ENCODE assay signal across 13 cellular contexts in the genomic region with DNA sequence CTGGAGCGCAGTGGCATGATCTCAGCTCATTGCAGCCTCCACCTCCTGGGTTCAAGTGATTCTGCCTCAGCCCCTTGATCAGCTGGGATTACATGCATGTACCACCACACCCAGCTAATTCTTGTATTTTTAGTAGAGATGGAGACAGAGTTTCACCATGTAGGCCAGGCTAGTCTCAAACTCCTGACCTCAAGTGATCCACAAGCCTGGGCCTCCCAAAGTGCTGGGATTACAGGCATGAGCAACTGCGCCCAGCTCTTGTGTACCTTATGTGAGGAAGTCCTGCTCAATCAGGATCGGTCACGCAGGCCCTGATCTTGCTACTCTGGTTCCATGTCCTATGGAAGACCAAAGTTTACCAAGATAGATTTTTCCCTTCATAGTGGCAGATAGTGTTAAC. TPM values are rescaled to one million over a fixed set of nuclear protein-coding genes. Genes with fewer than 3 reads are reported as not detected.
A peak's percentile ranks its signal among the peaks of the same experiment; 100 is the strongest.
DNase-seq lines count a peak whose midpoint lies in the region; ATAC-seq, FAIRE-seq and TF ChIP-seq lines count a peak whose summit lies in the region.
"Not testable (repeated sequence)": the region's sequence is repeated elsewhere in the genome, so short reads cannot be mapped to it uniquely, and the experiment has no call there.
"Had no signal": no experiment of that assay in that cellular context is flagged by ENCODE, and none has a peak within 500 bp of the region (broad histone marks: within the 10 kb centered on the region; RNA-seq: fewer than 3 reads in every experiment).

No MANE protein-coding gene starts in this region.

- H3K9me3 Mint-ChIP-seq in IgD-negative memory B cell; activated CD4-positive, alpha-beta T cell treated with anti-CD3 and anti-CD28 coated beads, Interleukin-2, amount 10 ng/mL, durations not matched to agents 7 days and 5 days; activated naive CD4-positive, alpha-beta T cell treated with anti-CD3 and anti-CD28 coated beads for 36 hours; naive thymus-derived CD4-positive, alpha-beta T cell; progenitor cell of endocrine pancreas (ENCODE audit: low read depth): not testable (repeated sequence)

- H3K4me1 ChIP-seq in DND-41 (ENCODE audit: insufficient read depth, low read length) (peaks cover 49% of the 10 kb centered on the region), K562 (replicated peaks in 1 of 2; ENCODE audit: control insufficient read depth in 2 of 2, insufficient read depth in 2 of 2, low read length in 2 of 2) (peaks cover 5 to 14% of the 10 kb centered on the region in 2 experiments)
- H3K4me1 ChIP-seq in naive thymus-derived CD4-positive, alpha-beta T cell (ENCODE audit: control insufficient read depth in 2 of 2, insufficient read depth in 2 of 2, low read length in 2 of 2) = not testable (repeated sequence)

- H3K79me2 ChIP-seq in DND-41 (ENCODE audit: insufficient read depth, low read length) (peaks cover 33% of the 10 kb centered on the region), K562 (ENCODE audit: control insufficient read depth, insufficient read depth, low read length) (peaks cover 16% of the 10 kb centered on the region)

- peaks cover 4 to 20% (median 11%) of the 10 kb centered on the region in 3 donors for H3K4me1 Mint-ChIP-seq in IgD-negative memory B cell
- H3K4me1 Mint-ChIP-seq in activated CD4-positive, alpha-beta T cell treated with anti-CD3 and anti-CD28 coated beads, Interleukin-2, amount 10 ng/mL, durations not matched to agents 7 days and 5 days = peaks cover 28% of the 10 kb centered on the region
- H3K4me1 Mint-ChIP-seq in activated naive CD4-positive, alpha-beta T cell treated with anti-CD3 and anti-CD28 coated beads for 36 hours (ENCODE audit: low read depth) = peaks cover 48% of the 10 kb centered on the region
- peaks cover 0 to 33% (median 26%) of the 10 kb centered on the region in 7 donors for H3K4me1 Mint-ChIP-seq in naive thymus-derived CD4-positive, alpha-beta T cell
- H3K4me1 Mint-ChIP-seq in progenitor cell of endocrine pancreas (ENCODE audit: low read depth) = not testable (repeated sequence)

- H2AFZ ChIP-seq in DND-41 (ENCODE audit: low read depth, low read length); K562 (ENCODE audit: low read depth, low read length): not testable (repeated sequence)

- peaks cover 11% of the 10 kb centered on the region; the same call in 1 of the 2 replicates for H4K20me1 ChIP-seq in DND-41 (ENCODE audit: insufficient read depth, low read length)
- not testable (repeated sequence) for H4K20me1 ChIP-seq in K562 (replicated peaks; ENCODE audit: control insufficient read depth, insufficient read depth, low read length)

- H3K27me3 ChIP-seq in DND-41 (ENCODE audit: insufficient read depth, low read length, poor library complexity); K562 (ENCODE audit: control insufficient read depth in 2 of 2, insufficient read depth in 2 of 2, low read length in 2 of 2); naive thymus-derived CD4-positive, alpha-beta T cell (ENCODE audit: control insufficient read depth in 2 of 2, insufficient read depth in 2 of 2, low read length in 2 of 2): not testable (repeated sequence)

- not testable (repeated sequence) for H3K9me1 ChIP-seq in K562 (ENCODE audit: control insufficient read depth, insufficient read depth, low read length)

- not testable (repeated sequence) for H3K9me3 ChIP-seq in DND-41 (ENCODE audit: insufficient read depth, low read length, severe bottlenecking); K562 (replicated peaks; ENCODE audit: control insufficient read depth, insufficient read depth, low read depth, low read length); naive thymus-derived CD4-positive, alpha-beta T cell (ENCODE audit: control insufficient read depth in 2 of 3, low read length in 3 of 3)

- H3K27me3 Mint-ChIP-seq in IgD-negative memory B cell; activated CD4-positive, alpha-beta T cell treated with anti-CD3 and anti-CD28 coated beads, Interleukin-2, amount 10 ng/mL, durations not matched to agents 7 days and 5 days; activated naive CD4-positive, alpha-beta T cell treated with anti-CD3 and anti-CD28 coated beads for 36 hours (ENCODE audit: low read depth); naive thymus-derived CD4-positive, alpha-beta T cell; progenitor cell of endocrine pancreas: not testable (repeated sequence)

- H3K27ac ChIP-seq in DND-41 (ENCODE audit: low read length); K562 (ENCODE audit: extremely low read depth, low read depth, low read length); naive thymus-derived CD4-positive, alpha-beta T cell (ENCODE audit: low read depth, low read length): not testable (repeated sequence)

- TF ChIP-seq RAD21 in K562 (CRISPR knock-in tag; conservative IDR thresholded peaks at IDR 0.05 in 1 of 2, IDR thresholded peaks at IDR 0.05 in 1 of 2) = not testable (repeated sequence)

- H3K36me3 ChIP-seq in DND-41 (ENCODE audit: insufficient read depth, low read length) (peaks cover 47% of the 10 kb centered on the region), K562 (ENCODE audit: control insufficient read depth, insufficient read depth, low read length) (peaks cover 58% of the 10 kb centered on the region)
- H3K36me3 ChIP-seq in naive thymus-derived CD4-positive, alpha-beta T cell (ENCODE audit: control insufficient read depth in 2 of 3, insufficient read depth in 3 of 3, low read length in 3 of 3) = peaks cover 22 to 36% (median 23%) of the 10 kb centered on the region in 3 experiments

- TF ChIP-seq CTCF in DND-41 (IDR thresholded peaks at IDR 0.05; ENCODE audit: borderline replicate concordance, extremely low read depth, low read length, poor library complexity, severe bottlenecking); K562 (IDR thresholded peaks at IDR 0.05 in 2 of 3, conservative IDR thresholded peaks at IDR 0.05 in 1 of 3; ENCODE audit: insufficient read depth in 2 of 3, low read depth in 1 of 3, low read length in 3 of 3); progenitor cell of endocrine pancreas (IDR thresholded peaks at IDR 0.05; ENCODE audit: unreplicated experiment): not testable (repeated sequence)

- ATAC-seq in DND-41 (ENCODE audit: insufficient read depth, low read depth); naive thymus-derived CD4-positive, alpha-beta T cell: not testable (repeated sequence)
- peak; percentile 5; the same call in 2 of the 3 replicates for ATAC-seq in K562

- intact Hi-C loops in activated naive CD4-positive, alpha-beta T cell treated with anti-CD3 and anti-CD28 coated beads for 36 hours (cut with micrococcal nuclease); K562 (cut with micrococcal nuclease); naive thymus-derived CD4-positive, alpha-beta T cell (cut with micrococcal nuclease): not testable (repeated sequence)

- POLR2A ChIA-PET in activated CD4-positive, alpha-beta T cell treated with anti-CD3 and anti-CD28 coated beads, Interleukin-2, amount 10 ng/mL, durations not matched to agents 7 days and 5 days (lab: Charles Lee) = interaction anchor here (1.1 kb wide), 1 partner anchor 9 kb away, joined by 4 read pairs; a partner anchor contains a TSS
- POLR2A ChIA-PET in K562 (lab: Yijun Ruan, JAX) = interaction anchor here (0.7 to 1.1 kb wide), 3 partner anchors 9 to 143 kb away, joined by 3 read pairs; a partner anchor contains a TSS
- POLR2A ChIA-PET in naive thymus-derived CD4-positive, alpha-beta T cell (lab: Charles Lee) = interaction anchor here (0.7 to 0.9 kb wide), 3 partner anchors 10 to 237 kb away, joined by 3 to 4 read pairs (median 3); no protein-coding TSS in a partner anchor

- BruUV-seq in K562 (replicated peaks; lab: Mats Ljungman, UMichigan) = not testable (repeated sequence)

- WGBS in K562 (ENCODE audit: insufficient coverage, low coverage, missing lambda C conversion rate) = 100% methylated on average over 4 of the region's 4 CpGs

- peak overlapping the region in 2 of 3 donors; percentile 59 to 63 for H3K27ac Mint-ChIP-seq in IgD-negative memory B cell
- peak overlapping the region; percentile 50 for H3K27ac Mint-ChIP-seq in activated CD4-positive, alpha-beta T cell treated with anti-CD3 and anti-CD28 coated beads, Interleukin-2, amount 10 ng/mL, durations not matched to agents 7 days and 5 days
- H3K27ac Mint-ChIP-seq in activated naive CD4-positive, alpha-beta T cell treated with anti-CD3 and anti-CD28 coated beads for 36 hours = peak overlapping the region; percentile 53
- H3K27ac Mint-ChIP-seq in naive thymus-derived CD4-positive, alpha-beta T cell = peak overlapping the region in 5 of 9 donors; percentile 22 to 98 (median 32)
- H3K27ac Mint-ChIP-seq in progenitor cell of endocrine pancreas = peak overlapping the region; percentile 86

- H3K9ac ChIP-seq in DND-41 (ENCODE audit: low read depth, low read length); K562 (ENCODE audit: insufficient read depth in 1 of 2, low read depth in 2 of 2, low read length in 2 of 2): not testable (repeated sequence)

- CTCF ChIA-PET in activated CD4-positive, alpha-beta T cell treated with anti-CD3 and anti-CD28 coated beads, Interleukin-2, amount 10 ng/mL, durations not matched to agents 7 days and 5 days (lab: Charles Lee); activated naive CD4-positive, alpha-beta T cell treated with anti-CD3 and anti-CD28 coated beads for 36 hours (lab: Charles Lee); K562 (lab: Yijun Ruan, JAX; ENCODE audit: low intra/inter-chr PET ratio); naive thymus-derived CD4-positive, alpha-beta T cell (lab: Charles Lee): not testable (repeated sequence)

- in situ Hi-C loops in K562 (cut with MboI) = not testable (repeated sequence)

- not testable (repeated sequence) for FAIRE-seq in K562 (lab: Jason Lieb, UNC)

- H3K4me3 ChIP-seq in DND-41 (ENCODE audit: low read depth in 1 of 2, low read length in 2 of 2); K562; naive thymus-derived CD4-positive, alpha-beta T cell (ENCODE audit: low read length): not testable (repeated sequence)

- H3K36me3 Mint-ChIP-seq in IgD-negative memory B cell = not testable (repeated sequence)
- peaks cover 35% of the 10 kb centered on the region for H3K36me3 Mint-ChIP-seq in activated CD4-positive, alpha-beta T cell treated with anti-CD3 and anti-CD28 coated beads, Interleukin-2, amount 10 ng/mL, durations not matched to agents 7 days and 5 days (ENCODE audit: low read depth)
- H3K36me3 Mint-ChIP-seq in activated naive CD4-positive, alpha-beta T cell treated with anti-CD3 and anti-CD28 coated beads for 36 hours (ENCODE audit: low read depth) = peaks cover 43% of the 10 kb centered on the region
- peaks cover 6 to 25% (median 20%) of the 10 kb centered on the region in 5 donors for H3K36me3 Mint-ChIP-seq in naive thymus-derived CD4-positive, alpha-beta T cell
- H3K36me3 Mint-ChIP-seq in progenitor cell of endocrine pancreas (ENCODE audit: insufficient read depth) = peaks cover 17% of the 10 kb centered on the region

- H3K4me2 ChIP-seq in DND-41 (ENCODE audit: insufficient read depth, low read length) = peak overlapping the region; percentile 39; the same call in 1 of the 2 replicates
- not testable (repeated sequence) for H3K4me2 ChIP-seq in K562 (ENCODE audit: insufficient read depth, low read length)

- DNase-seq in DND-41; activated CD4-positive, alpha-beta T cell treated with anti-CD3 and anti-CD28 coated beads, Interleukin-2, amount 10 ng/mL, durations not matched to agents 7 days and 5 days; activated naive CD4-positive, alpha-beta T cell treated with anti-CD3 and anti-CD28 coated beads for 36 hours; K562 (ENCODE audit: extremely low read depth in 1 of 4, low spot score in 3 of 4); naive thymus-derived CD4-positive, alpha-beta T cell; progenitor cell of endocrine pancreas (ENCODE audit: low spot score, unreplicated experiment): not testable (repeated sequence)

- peak overlapping the region in 1 of 4 donors; percentile 99 for H3K4me3 Mint-ChIP-seq in IgD-negative memory B cell
- H3K4me3 Mint-ChIP-seq in activated CD4-positive, alpha-beta T cell treated with anti-CD3 and anti-CD28 coated beads, Interleukin-2, amount 10 ng/mL, durations not matched to agents 7 days and 5 days; activated naive CD4-positive, alpha-beta T cell treated with anti-CD3 and anti-CD28 coated beads for 36 hours; progenitor cell of endocrine pancreas (ENCODE audit: low read depth): not testable (repeated sequence)
- peak overlapping the region in 1 of 10 donors; percentile 7 for H3K4me3 Mint-ChIP-seq in naive thymus-derived CD4-positive, alpha-beta T cell

- not testable (repeated sequence) for TF ChIP-seq EP300 in K562 (IDR thresholded peaks at IDR 0.05; ENCODE audit: low read length)

- peak; percentile 66 for TF ChIP-seq POLR2A in K562 (conservative IDR thresholded peaks at IDR 0.05)

RNA-seq across cellular contexts. Expression of a gene that starts 8.8 kb away (rescaled TPM):
- 72.3 TPM for polyA plus RNA-seq in IgD-negative memory B cell
- 10 to 100 TPM; 68.7 to 74.0 TPM for total RNA-seq in activated CD4-positive, alpha-beta T cell treated with anti-CD3 and anti-CD28 coated beads, Interleukin-2, amount 10 ng/mL, durations not matched to agents 7 days and 5 days
- total RNA-seq in activated naive CD4-positive, alpha-beta T cell treated with anti-CD3 and anti-CD28 coated beads for 36 hours = 100 to 1,000 TPM in 1 of 2 experiments, 10 to 100 TPM in 1; 99.0 to 101 TPM
- total RNA-seq in K562 (2011; cell fraction: chromatin; rRNA removed; ENCODE audit: low replicate concordance) = 235 and 251 TPM in 2 replicates
- 149 and 170 TPM in 2 replicates for total RNA-seq in K562 (2011; cell fraction: nucleolus; rRNA removed)
- total RNA-seq in K562 (2011; cell fraction: nucleoplasm; rRNA removed) = 209 and 275 TPM in 2 replicates
- total RNA-seq in K562 (2014; rRNA removed) = 129 and 147 TPM in 2 replicates
- total RNA-seq in K562 (2014; rRNA removed; fragmentation: Illumina TruSeq; extraction: Trizol) = 259 and 281 TPM in 2 replicates
- total RNA-seq in K562 (2015; rRNA removed; fragmentation: Illumina TruSeq; extraction: Trizol) = 211 and 222 TPM in 2 replicates
- 146 and 150 TPM in 2 replicates for total RNA-seq in K562 (2021)
- 104 and 152 TPM in 2 replicates for polyA plus RNA-seq in K562 (2011; rRNA removed)
- 92.1 and 114 TPM in 2 replicates for polyA plus RNA-seq in K562 (2011; cell fraction: cytosol; rRNA removed)
- 40.3 and 46.9 TPM in 2 replicates for polyA plus RNA-seq in K562 (2011; cell fraction: nucleus; rRNA removed)
- 124 and 126 TPM in 2 replicates for polyA plus RNA-seq in K562 (2012)
- polyA plus RNA-seq in K562 (2014; fragmentation: Illumina TruSeq; extraction: Trizol) = 216 and 255 TPM in 2 replicates
- 100 to 1,000 TPM; 164 to 176 TPM for polyA plus RNA-seq in K562 (2014; fragmentation: Nextera tagmentation; extraction: Ambion mirVana)
- polyA plus RNA-seq in K562 (2014; rRNA removed) = 135 and 153 TPM in 2 replicates
- 137 and 140 TPM in 2 replicates for polyA minus RNA-seq in K562 (2011; rRNA and poly(A)+ RNA removed)
- 62.1 and 66.6 TPM in 2 replicates for polyA minus RNA-seq in K562 (2011; cell fraction: cytosol; rRNA and poly(A)+ RNA removed)
- 46.2 and 76.3 TPM in 2 replicates for polyA minus RNA-seq in K562 (2011; cell fraction: nucleus; rRNA and poly(A)+ RNA removed)
- 10 to 100 TPM; 65.6 to 91.7 (median 78.1) TPM for total RNA-seq in naive thymus-derived CD4-positive, alpha-beta T cell
- 10 to 100 TPM; 71.4 to 90.7 TPM for polyA plus RNA-seq in naive thymus-derived CD4-positive, alpha-beta T cell
- total RNA-seq in progenitor cell of endocrine pancreas = 82.8 and 88.9 TPM in 2 replicates

RNA-seq across cellular contexts. Expression of a gene that starts 27.7 kb away (rescaled TPM):
- polyA plus RNA-seq in IgD-negative memory B cell (1.0 TPM), K562 (2011; rRNA removed) (0.22 TPM in 1 of 2 replicates, not detected in the other), K562 (2014; fragmentation: Illumina TruSeq; extraction: Trizol) (not detected in 2 replicates), K562 (2014; fragmentation: Nextera tagmentation; extraction: Ambion mirVana) (not detected), K562 (2014; rRNA removed) (0.21 TPM in 1 of 2 replicates, not detected in the other)
- total RNA-seq in activated CD4-positive, alpha-beta T cell treated with anti-CD3 and anti-CD28 coated beads, Interleukin-2, amount 10 ng/mL, durations not matched to agents 7 days and 5 days = not detected
- not detected for total RNA-seq in activated naive CD4-positive, alpha-beta T cell treated with anti-CD3 and anti-CD28 coated beads for 36 hours
- total RNA-seq in K562 (2011; cell fraction: chromatin; rRNA removed; ENCODE audit: low replicate concordance) = not detected in 2 replicates
- not detected in 2 replicates for total RNA-seq in K562 (2011; cell fraction: nucleolus; rRNA removed)
- not detected in 2 replicates for total RNA-seq in K562 (2011; cell fraction: nucleoplasm; rRNA removed)
- total RNA-seq in K562 (2014; rRNA removed) (not detected in 2 replicates), K562 (2014; rRNA removed; fragmentation: Illumina TruSeq; extraction: Trizol) (not detected in 2 replicates), K562 (2015; rRNA removed; fragmentation: Illumina TruSeq; extraction: Trizol) (not detected in 2 replicates), K562 (2021) (not detected in 2 replicates), progenitor cell of endocrine pancreas (not detected in 2 replicates)
- 0.09 TPM in 1 of 2 replicates, not detected in the other for polyA plus RNA-seq in K562 (2011; cell fraction: cytosol; rRNA removed)
- 0.17 and 0.38 TPM in 2 replicates for polyA plus RNA-seq in K562 (2011; cell fraction: nucleus; rRNA removed)
- polyA plus RNA-seq in K562 (2012) = 0.14 TPM in 1 of 2 replicates, not detected in the other
- not detected in 2 replicates for polyA minus RNA-seq in K562 (2011; rRNA and poly(A)+ RNA removed)
- polyA minus RNA-seq in K562 (2011; cell fraction: cytosol; rRNA and poly(A)+ RNA removed) = not detected in 2 replicates
- polyA minus RNA-seq in K562 (2011; cell fraction: nucleus; rRNA and poly(A)+ RNA removed) = not detected in 2 replicates
- under 1 TPM in 2 of 5 experiments, not detected in 3; 0.56 to 0.93 TPM for total RNA-seq in naive thymus-derived CD4-positive, alpha-beta T cell
- not detected for polyA plus RNA-seq in naive thymus-derived CD4-positive, alpha-beta T cell
- total RNA-seq: A172, H9, PC-3, Right ventricle myocardium superior, SJSA1 had no signal
- polyA plus RNA-seq: CD4-positive, CD25-positive, alpha-beta regulatory T cell had no signal

RNA-seq across cellular contexts. Expression of a gene that starts 41.1 kb away (rescaled TPM):
- polyA plus RNA-seq in IgD-negative memory B cell = 272 TPM
- 10 to 100 TPM; 69.7 to 75.0 TPM for total RNA-seq in activated CD4-positive, alpha-beta T cell treated with anti-CD3 and anti-CD28 coated beads, Interleukin-2, amount 10 ng/mL, durations not matched to agents 7 days and 5 days
- 10 to 100 TPM; 37.6 to 41.0 TPM for total RNA-seq in activated naive CD4-positive, alpha-beta T cell treated with anti-CD3 and anti-CD28 coated beads for 36 hours
- 18.3 and 44.9 TPM in 2 replicates for total RNA-seq in K562 (2011; cell fraction: chromatin; rRNA removed; ENCODE audit: low replicate concordance)
- 45.9 and 49.0 TPM in 2 replicates for total RNA-seq in K562 (2011; cell fraction: nucleolus; rRNA removed)
- total RNA-seq in K562 (2011; cell fraction: nucleoplasm; rRNA removed) = 33.3 and 38.0 TPM in 2 replicates
- total RNA-seq in K562 (2014; rRNA removed) = 20.0 and 26.6 TPM in 2 replicates
- total RNA-seq in K562 (2014; rRNA removed; fragmentation: Illumina TruSeq; extraction: Trizol) = 11.5 and 15.0 TPM in 2 replicates
- 23.5 and 24.6 TPM in 2 replicates for total RNA-seq in K562 (2015; rRNA removed; fragmentation: Illumina TruSeq; extraction: Trizol)
- 32.4 and 32.8 TPM in 2 replicates for total RNA-seq in K562 (2021)
- polyA plus RNA-seq in K562 (2011; rRNA removed) = 21.0 and 21.2 TPM in 2 replicates
- 21.0 and 26.7 TPM in 2 replicates for polyA plus RNA-seq in K562 (2011; cell fraction: cytosol; rRNA removed)
- polyA plus RNA-seq in K562 (2011; cell fraction: nucleus; rRNA removed) = 19.2 and 25.6 TPM in 2 replicates
- 29.2 and 58.6 TPM in 2 replicates for polyA plus RNA-seq in K562 (2012)
- 34.4 and 37.4 TPM in 2 replicates for polyA plus RNA-seq in K562 (2014; fragmentation: Illumina TruSeq; extraction: Trizol)
- polyA plus RNA-seq in K562 (2014; fragmentation: Nextera tagmentation; extraction: Ambion mirVana) = 1 to 10 TPM; 2.4 to 3.9 TPM
- polyA plus RNA-seq in K562 (2014; rRNA removed) = 27.0 and 30.5 TPM in 2 replicates
- 19.4 and 24.5 TPM in 2 replicates for polyA minus RNA-seq in K562 (2011; rRNA and poly(A)+ RNA removed)
- 10.2 and 11.7 TPM in 2 replicates for polyA minus RNA-seq in K562 (2011; cell fraction: cytosol; rRNA and poly(A)+ RNA removed)
- polyA minus RNA-seq in K562 (2011; cell fraction: nucleus; rRNA and poly(A)+ RNA removed) = 5.1 and 7.9 TPM in 2 replicates
- 10 to 100 TPM; 58.6 to 98.9 (median 87.4) TPM for total RNA-seq in naive thymus-derived CD4-positive, alpha-beta T cell
- 100 to 1,000 TPM in 1 of 2 donors, 10 to 100 TPM in 1; 92.7 to 134 TPM for polyA plus RNA-seq in naive thymus-derived CD4-positive, alpha-beta T cell
- 61.5 and 64.1 TPM in 2 replicates for total RNA-seq in progenitor cell of endocrine pancreas

Comparison
In these comparisons a context has a peak if more than half of its experiments do, and no peak if none do; other contexts are left out.
1. H3K27ac Mint-ChIP-seq: peak in every context shown above with its lines; median percentile 86 in progenitor cell of endocrine pancreas; 61 in IgD-negative memory B cell; 53 in activated naive CD4-positive, alpha-beta T cell treated with anti-CD3 and anti-CD28 coated beads for 36 hours; 50 in activated CD4-positive, alpha-beta T cell treated with anti-CD3 and anti-CD28 coated beads, Interleukin-2, amount 10 ng/mL, durations not matched to agents 7 days and 5 days; 32 in naive thymus-derived CD4-positive, alpha-beta T cell.